ENCODE assay signal across 10 cellular contexts in genomic region chr2:12317853-12318426, GRCh38.
A peak's percentile ranks its signal among the peaks of the same experiment; 100 is the strongest.
DNase-seq lines count a peak whose midpoint lies in the region; ATAC-seq and TF ChIP-seq lines count a peak whose summit lies in the region.
"Had no signal": no experiment of that assay in that cellular context is flagged by ENCODE, and none has a peak within 500 bp of the region (broad histone marks: within the 10 kb centered on the region; RNA-seq: fewer than 3 reads in every experiment).

No MANE protein-coding gene starts in this region.

- peak overlapping the region; percentile 51 for H3K4me2 ChIP-seq in hepatocyte

- no peak overlapping the region for H3K27ac Mint-ChIP-seq in effector memory CD8-positive, alpha-beta T cell
- no peak overlapping the region for H3K27ac Mint-ChIP-seq in stimulated activated memory B cell treated with anti-CD40 and anti-IgM and Interleukin-4, amounts not matched to agents 10 μg/mL and 1 μg/mL and 100 μg/mL, for 72 hours

- DNase-seq in HFF-Myc (ENCODE audit: extremely low read depth, low read depth) (peak; percentile 79), astrocyte of the hippocampus (ENCODE audit: low read depth, low spot score) (peak; percentile 85), hepatocyte (ENCODE audit: low spot score) (peak; percentile 25), stromal cell of bone marrow (ENCODE audit: low read depth) (peak; percentile 91), epidermal melanocyte (ENCODE audit: insufficient read length, low spot score) (no peak), GM19240 (ENCODE audit: insufficient read length, low spot score) (no peak)
- DNase-seq in effector memory CD8-positive, alpha-beta T cell: no peak
- DNase-seq: NCI-H1436; stimulated activated naive CD4-positive, alpha-beta T cell had no signal

- H3K36me3 ChIP-seq in hepatocyte (replicated peaks; ENCODE audit: insufficient read depth, low read depth): no peaks in the 10 kb centered on the region

- H3K4me1 ChIP-seq in hepatocyte (ENCODE audit: insufficient read depth): peaks cover 15% of the 10 kb centered on the region

- peaks cover 0 to 27% of the 10 kb centered on the region in 2 donors for H3K27me3 Mint-ChIP-seq in effector memory CD8-positive, alpha-beta T cell
- H3K27me3 Mint-ChIP-seq in stimulated activated memory B cell treated with anti-CD40 and anti-IgM and Interleukin-4, amounts not matched to agents 10 μg/mL and 1 μg/mL and 100 μg/mL, for 72 hours: no peaks in the 10 kb centered on the region

- H3K9me3 ChIP-seq in hepatocyte (ENCODE audit: low read depth): no peaks in the 10 kb centered on the region

- TF ChIP-seq CTCF in HFF-Myc (IDR thresholded peaks at IDR 0.05; ENCODE audit: low read depth, low read length, missing control alignments): no peak
- no peak for TF ChIP-seq CTCF in hepatocyte (IDR thresholded peaks at IDR 0.05; ENCODE audit: poor library complexity)

- no peak overlapping the region for H3K4me3 Mint-ChIP-seq in effector memory CD8-positive, alpha-beta T cell
- no peak overlapping the region for H3K4me3 Mint-ChIP-seq in stimulated activated memory B cell treated with anti-CD40 and anti-IgM and Interleukin-4, amounts not matched to agents 10 μg/mL and 1 μg/mL and 100 μg/mL, for 72 hours

- 80% methylated on average over 5 of the region's 5 CpGs for WGBS in hepatocyte (ENCODE audit: low lambda C conversion rate, missing lambda C conversion rate)

- H2AFZ ChIP-seq in hepatocyte: no peak overlapping the region

- H3K27me3 ChIP-seq in hepatocyte: no peaks in the 10 kb centered on the region

- no peaks in the 10 kb centered on the region for H3K36me3 Mint-ChIP-seq in effector memory CD8-positive, alpha-beta T cell (ENCODE audit: insufficient read depth)
- no peaks in the 10 kb centered on the region for H3K36me3 Mint-ChIP-seq in stimulated activated memory B cell treated with anti-CD40 and anti-IgM and Interleukin-4, amounts not matched to agents 10 μg/mL and 1 μg/mL and 100 μg/mL, for 72 hours

- H3K9me3 Mint-ChIP-seq in effector memory CD8-positive, alpha-beta T cell: no peaks in the 10 kb centered on the region
- no peaks in the 10 kb centered on the region for H3K9me3 Mint-ChIP-seq in stimulated activated memory B cell treated with anti-CD40 and anti-IgM and Interleukin-4, amounts not matched to agents 10 μg/mL and 1 μg/mL and 100 μg/mL, for 72 hours

- no peaks in the 10 kb centered on the region for H3K79me2 ChIP-seq in hepatocyte

- no peak overlapping the region for H3K4me3 ChIP-seq in HFF-Myc (replicated peaks; ENCODE audit: low read depth, low read length)
- H3K4me3 ChIP-seq in hepatocyte: no peak overlapping the region

- H3K4me1 Mint-ChIP-seq in effector memory CD8-positive, alpha-beta T cell (ENCODE audit: low read depth in 2 of 2): no peaks in the 10 kb centered on the region
- H3K4me1 Mint-ChIP-seq in stimulated activated memory B cell treated with anti-CD40 and anti-IgM and Interleukin-4, amounts not matched to agents 10 μg/mL and 1 μg/mL and 100 μg/mL, for 72 hours: peaks cover 31% of the 10 kb centered on the region

- H3K27ac ChIP-seq in hepatocyte: peak overlapping the region; percentile 53

- no peaks in the 10 kb centered on the region for H4K20me1 ChIP-seq in hepatocyte (ENCODE audit: insufficient read depth, poor library complexity, severe bottlenecking)

- ATAC-seq in effector memory CD8-positive, alpha-beta T cell (replicated peaks): no peak
- ATAC-seq in stimulated activated memory B cell treated with anti-CD40 and anti-IgM and Interleukin-4, amounts not matched to agents 10 μg/mL and 1 μg/mL and 100 μg/mL, for 72 hours: no peak

- no peaks in the 10 kb centered on the region for H3K9me2 ChIP-seq in hepatocyte (replicated peaks; ENCODE audit: insufficient read depth)

Comparison
In these comparisons a context has a peak if more than half of its experiments do, and no peak if none do; other contexts are left out.
1. DNase-seq: peak in HFF-Myc (single experiment), astrocyte of the hippocampus (single experiment), hepatocyte (single experiment) and stromal cell of bone marrow (single experiment); none in epidermal melanocyte (single experiment), effector memory CD8-positive, alpha-beta T cell (0 of 3) and GM19240 (single experiment).